Comparison of ENCODE assay signal across 8 cellular contexts in the genomic region with DNA sequence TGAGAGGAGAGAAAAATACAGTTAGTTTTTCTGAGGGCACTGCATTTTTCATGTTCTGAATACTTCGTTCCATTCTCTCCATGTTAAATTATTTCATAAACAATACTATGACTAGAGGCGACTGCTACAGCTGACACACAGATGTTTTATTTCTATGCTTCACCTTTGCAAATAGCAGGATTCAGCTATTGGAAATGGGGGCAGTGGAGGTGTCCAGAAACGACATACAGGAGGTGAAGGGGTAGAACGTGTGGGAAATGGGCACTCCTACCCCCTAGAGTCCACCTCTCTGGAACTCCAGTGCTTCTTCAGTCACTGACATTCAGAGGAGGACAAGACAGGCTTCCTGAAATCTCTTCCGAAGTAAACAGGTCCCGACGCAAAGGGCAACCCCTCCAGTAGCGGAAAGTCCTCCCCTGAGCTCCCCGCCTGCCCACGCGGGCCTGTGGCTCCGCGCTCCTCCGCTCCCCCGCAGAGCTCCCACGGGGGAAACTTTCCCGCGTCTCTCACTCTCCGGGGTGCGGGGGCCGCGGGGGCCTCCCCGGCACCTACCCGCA. TPM values are rescaled to one million over a fixed set of nuclear protein-coding genes. Genes with fewer than 3 reads are reported as not detected.
DNase-seq lines count a peak whose midpoint lies in the region; TF ChIP-seq lines count a peak whose summit lies in the region.

No MANE protein-coding gene starts in this region.

- TF ChIP-seq CTCF in OCI-LY7 (conservative IDR thresholded peaks at IDR 0.05; ENCODE audit: low read length) (no peak), coronary artery (IDR thresholded peaks at IDR 0.05) (no peak), type B pancreatic cell (conservative IDR thresholded peaks at IDR 0.05) (no peak)

- H3K9me2 ChIP-seq in OCI-LY7 (ENCODE audit: insufficient read depth, low read length) = no peaks in the 10 kb centered on the region

- no peaks in the 10 kb centered on the region for H3K9me3 ChIP-seq in ES-I3 (ENCODE audit: control insufficient read depth, insufficient read depth, low read length)
- no peaks in the 10 kb centered on the region for H3K9me3 ChIP-seq in OCI-LY7 (ENCODE audit: low read length)

- H4K20me1 ChIP-seq in OCI-LY7 (ENCODE audit: insufficient read depth, low read length) = no peaks in the 10 kb centered on the region

- H3K4me1 ChIP-seq in ES-I3 (ENCODE audit: insufficient read depth, low read length) (peaks cover 11% of the 10 kb centered on the region), OCI-LY7 (ENCODE audit: insufficient read depth, low read length, poor library complexity, severe bottlenecking) (peaks cover 14% of the 10 kb centered on the region)

- H3K9ac ChIP-seq in ES-I3 (ENCODE audit: low read depth, low read length) = peak overlapping the region; percentile 89

- peak overlapping the region; percentile 97 for H2AFZ ChIP-seq in OCI-LY7 (ENCODE audit: low read length)

- no peaks in the 10 kb centered on the region for H3K9me3 Mint-ChIP-seq in type B pancreatic cell

- DNase-seq in HCEC 1CT (peak; percentile 50), OCI-LY7 (ENCODE audit: low spot score) (peak; percentile 17), coronary artery (ENCODE audit: low spot score) (no peak), medulla oblongata (ENCODE audit: extremely low spot score) (peak; percentile 60), type B pancreatic cell (ENCODE audit: extremely low spot score, unreplicated experiment) (no peak), islet precursor cell (no peak), DMS114 treated with DMSO at 0.1 percent for 48 hours (lab: John Stamatoyannopoulos, UW; ENCODE audit: unreplicated experiment) (no peak)

- H3K27ac ChIP-seq in OCI-LY7 (ENCODE audit: low read depth, low read length, poor library complexity, severe bottlenecking) (peak overlapping the region; percentile 78), coronary artery (peak overlapping the region; percentile 96)

- CTCF ChIA-PET in OCI-LY7 (lab: Charles Lee; ENCODE audit: unreplicated experiment) = interaction anchor here (0.7 to 1.0 kb wide), 2 partner anchors 19 to 66 kb away, joined by 3 read pairs; no protein-coding TSS in a partner anchor

- H3K36me3 ChIP-seq in ES-I3 (ENCODE audit: insufficient read depth, low read length) = no peaks in the 10 kb centered on the region
- H3K36me3 ChIP-seq in OCI-LY7 (ENCODE audit: insufficient read depth, low read length) = no peaks in the 10 kb centered on the region

- peak overlapping the region; percentile 87 for H3K27ac Mint-ChIP-seq in type B pancreatic cell

- H3K4me2 ChIP-seq in OCI-LY7 (ENCODE audit: low read length) = peak overlapping the region; percentile 82

- H3K79me2 ChIP-seq in OCI-LY7 (ENCODE audit: insufficient read depth, low read depth, low read length) = 0 out of 2 replicates have a peak, but pooled peaks cover 5% of the 10 kb centered on the region

- no TSS peak for BruUV-seq in OCI-LY7 (replicated peaks; lab: Mats Ljungman, UMichigan)

- intact Hi-C loops in OCI-LY7 (cut with micrococcal nuclease; ENCODE audit: unreplicated experiment) = loop anchor here (1.0 to 2.0 kb wide), 2 partner anchors 72 to 1198 kb away; no protein-coding TSS in a partner anchor

- POLR2A ChIA-PET in OCI-LY7 (lab: Charles Lee) = interaction anchor here (0.9 to 2.1 kb wide), 6 partner anchors 8 to 86 kb away, joined by 3 to 10 read pairs (median 6); no protein-coding TSS in a partner anchor

- H3K36me3 Mint-ChIP-seq in type B pancreatic cell = no peaks in the 10 kb centered on the region

- peak overlapping the region; percentile 90 for H3K4me3 Mint-ChIP-seq in type B pancreatic cell

- H3K4me3 ChIP-seq in OCI-LY7 (ENCODE audit: low read depth, low read length, poor library complexity, severe bottlenecking) (peak overlapping the region; percentile 87), coronary artery (peak overlapping the region; percentile 92)

- H3K27me3 Mint-ChIP-seq in type B pancreatic cell = peaks cover 31% of the 10 kb centered on the region

- peaks cover 7% of the 10 kb centered on the region for H3K4me1 Mint-ChIP-seq in type B pancreatic cell (ENCODE audit: unreplicated experiment)

RNA-seq across cellular contexts. Expression of a gene that starts 0.5 kb away (rescaled TPM):
- 3.9 and 5.5 TPM in 2 replicates for total RNA-seq in OCI-LY7 (2014; rRNA removed; shearing (Covaris generic))
- 13.4 and 15.2 TPM in 2 replicates for total RNA-seq in OCI-LY7 (2022)
- total RNA-seq in type B pancreatic cell (ENCODE audit: low replicate concordance) = 6.9 and 8.5 TPM in 2 replicates

Comparison
In these comparisons a context has a peak if more than half of its experiments do, and no peak if none do; other contexts are left out.
1. DNase-seq: peak in HCEC 1CT (single experiment), OCI-LY7 (single experiment) and medulla oblongata (single experiment); none in coronary artery (single experiment), type B pancreatic cell (single experiment), islet precursor cell (single experiment) and DMS114 treated with DMSO at 0.1 percent for 48 hours (single experiment).